ENCODE assay signal across 8 cellular contexts in genomic region chr7:55571534-55572377, GRCh38. TPM values are rescaled to one million over a fixed set of nuclear protein-coding genes. Genes with fewer than 3 reads are reported as not detected.
DNase-seq lines count a peak whose midpoint lies in the region; ATAC-seq and TF ChIP-seq lines count a peak whose summit lies in the region.

No MANE protein-coding gene starts in this region.

- POLR2A ChIA-PET in activated CD4-positive, alpha-beta T cell treated with anti-CD3 and anti-CD28 coated beads for 36 hours (lab: Charles Lee) = interaction anchor here (0.5 to 7.5 kb wide), 6 partner anchors 39 to 262 kb away, joined by 3 to 67 read pairs (median 3); no protein-coding TSS in a partner anchor

- no peaks in the 10 kb centered on the region for H3K9me3 Mint-ChIP-seq in activated CD4-positive, alpha-beta T cell treated with anti-CD3 and anti-CD28 coated beads for 36 hours (ENCODE audit: low read depth)

- TF ChIP-seq POLR2A in right lobe of liver (IDR thresholded peaks at IDR 0.05) = peak; percentile 60

- peak overlapping the region; percentile 94 for H3K27ac Mint-ChIP-seq in activated CD4-positive, alpha-beta T cell treated with anti-CD3 and anti-CD28 coated beads for 36 hours

- WGBS in right lobe of liver (ENCODE audit: insufficient coverage, low coverage, low lambda C conversion rate, missing lambda C conversion rate) = 1% methylated on average over 35 of the region's 97 CpGs

- H3K27me3 Mint-ChIP-seq in activated CD4-positive, alpha-beta T cell treated with anti-CD3 and anti-CD28 coated beads for 36 hours = no peaks in the 10 kb centered on the region

- peaks cover 0 to 22% (median 13%) of the 10 kb centered on the region in 4 donors for H3K4me1 ChIP-seq in right lobe of liver

- CTCF ChIA-PET in activated CD4-positive, alpha-beta T cell treated with anti-CD3 and anti-CD28 coated beads for 36 hours (lab: Charles Lee) = interaction anchor here (0.6 to 1.8 kb wide), 8 partner anchors 13 to 55 kb away, joined by 3 to 10 read pairs (median 4); no protein-coding TSS in a partner anchor

- peak overlapping the region; percentile 54 for H3K27ac ChIP-seq in cingulate gyrus (ENCODE audit: low read depth, low read length)
- H3K27ac ChIP-seq in right lobe of liver = peak overlapping the region; percentile 48 to 92 (median 73)

- TF ChIP-seq CTCF in right lobe of liver (IDR thresholded peaks at IDR 0.05) = peak in 1 of 4 donors; percentile 22

- peaks cover 8% of the 10 kb centered on the region for H3K36me3 Mint-ChIP-seq in activated CD4-positive, alpha-beta T cell treated with anti-CD3 and anti-CD28 coated beads for 36 hours (ENCODE audit: low read depth)

- ATAC-seq in HG02610 (IDR thresholded peaks at IDR 0.05; ENCODE audit: unreplicated experiment) (peak; percentile 10), right lobe of liver (peak; percentile 51 to 69 (median 64))
- ATAC-seq in activated CD4-positive, alpha-beta T cell treated with anti-CD3 and anti-CD28 coated beads for 36 hours = peak; percentile 24

- peak overlapping the region; percentile 89 for H3K4me3 Mint-ChIP-seq in activated CD4-positive, alpha-beta T cell treated with anti-CD3 and anti-CD28 coated beads for 36 hours

- intact Hi-C loops in activated CD4-positive, alpha-beta T cell treated with anti-CD3 and anti-CD28 coated beads for 36 hours (cut with DNase I, micrococcal nuclease) = loop anchor here (1.0 to 5.0 kb wide), 16 partner anchors 15 to 814 kb away; partner anchors contain the start of genes CCT6A (in 1 of the 2), LANCL2 (in 1 of the 2), MRPS17 (in 1 of the 2) and PSPH (in 1 of the 2)
- intact Hi-C loops in right lobe of liver (cut with DNase I) = no loop called here

- peaks cover 75% of the 10 kb centered on the region for H3K4me1 Mint-ChIP-seq in activated CD4-positive, alpha-beta T cell treated with anti-CD3 and anti-CD28 coated beads for 36 hours

- no peaks in the 10 kb centered on the region for H3K27me3 ChIP-seq in right lobe of liver

- H3K36me3 ChIP-seq in right lobe of liver = no peaks in the 10 kb centered on the region

- H3K4me3 ChIP-seq in right lobe of liver = peak overlapping the region; percentile 72 to 97 (median 87)

- DNase-seq in NCI-H1436 (lab: John Stamatoyannopoulos, UW) (peak; percentile 42), NCI-H1436 treated with DMSO at 0.1 percent for 48 hours (lab: John Stamatoyannopoulos, UW) (no peak), NCI-H1105 (lab: John Stamatoyannopoulos, UW) (peak; percentile 33), right lobe of liver (peak; percentile 70 to 74 (median 70))
- DNase-seq in activated CD4-positive, alpha-beta T cell treated with anti-CD3 and anti-CD28 coated beads for 36 hours = peak; percentile 79
- DNase-seq in stimulated activated CD8-positive, alpha-beta memory T cell treated with anti-CD3 and anti-CD28 coated beads, Interleukin-12 subunit alpha, Interleukin-12 subunit beta, amount 100 ng/mL, for 4 hours (ENCODE audit: low read depth) = peak; percentile 34

- H3K9me3 ChIP-seq in right lobe of liver = no peaks in the 10 kb centered on the region

RNA-seq across cellular contexts. Expression of gene VOPP1, which starts 0.5 kb away (rescaled TPM):
- 10 to 100 TPM; 63.7 to 64.2 TPM for total RNA-seq in activated CD4-positive, alpha-beta T cell treated with anti-CD3 and anti-CD28 coated beads for 36 hours
- total RNA-seq in right lobe of liver = 10 to 100 TPM; 15.8 to 30.3 (median 23.2) TPM

Comparison
In these comparisons a context has a peak if more than half of its experiments do, and no peak if none do; other contexts are left out.
1. ATAC-seq: peak in every context shown above with its lines; median percentile 64 in right lobe of liver; 24 in activated CD4-positive, alpha-beta T cell treated with anti-CD3 and anti-CD28 coated beads for 36 hours; 10 in HG02610.
2. intact Hi-C loops: an anchor here in activated CD4-positive, alpha-beta T cell treated with anti-CD3 and anti-CD28 coated beads for 36 hours (1.0 to 5.0 kb wide); none called in right lobe of liver.